ENCODE assay signal across 18 cellular contexts in the genomic region with DNA sequence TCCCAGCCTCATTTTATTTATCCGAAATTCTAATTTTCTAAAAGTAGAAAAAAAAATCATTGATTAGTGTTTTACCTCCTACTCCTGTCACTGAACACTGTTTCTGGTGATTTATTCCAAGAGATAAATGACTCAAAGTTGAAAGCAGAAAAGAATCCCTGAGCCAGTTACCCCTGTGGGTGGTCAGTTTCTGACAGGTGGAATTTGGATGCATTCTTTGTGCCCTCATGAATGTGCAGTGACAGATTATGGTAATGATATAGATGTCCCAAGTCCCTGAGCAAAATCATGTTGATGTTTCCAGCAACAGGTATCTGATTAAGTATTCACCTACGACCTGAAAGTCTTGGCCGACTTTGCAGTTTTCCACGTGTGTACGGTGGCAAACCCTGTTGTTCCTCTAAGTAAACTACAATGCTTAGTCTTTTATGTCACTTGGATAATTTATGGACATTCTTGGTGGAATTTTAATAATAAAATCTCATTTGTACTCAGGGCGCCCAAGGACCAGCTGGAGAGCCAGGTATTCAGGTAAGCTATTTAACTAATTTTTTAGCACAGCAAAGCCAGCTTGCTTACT.
DNase-seq lines count a peak whose midpoint lies in the region; ATAC-seq and TF ChIP-seq lines count a peak whose summit lies in the region.
"Had no signal": no experiment of that assay in that cellular context is flagged by ENCODE, and none has a peak within 500 bp of the region (broad histone marks: within the 10 kb centered on the region; RNA-seq: fewer than 3 reads in every experiment).

No MANE protein-coding gene starts in this region.

- intact Hi-C loops in Right ventricle myocardium inferior (cut with DNase I) (no loop called here), left colon (cut with DNase I, micrococcal nuclease) (no loop called here)

- no peak overlapping the region for H2BK12ac ChIP-seq in mesenchymal stem cell (ENCODE audit: low read length in 2 of 2)

- H3K27me3 ChIP-seq in WERI-Rb-1 (ENCODE audit: insufficient read depth, low read depth, severe bottlenecking): no peaks in the 10 kb centered on the region
- H3K27me3 ChIP-seq in mesenchymal stem cell (ENCODE audit: control insufficient read depth in 1 of 2, insufficient read depth in 1 of 2, low read length in 2 of 2): peaks cover 0 to 10% of the 10 kb centered on the region in 2 experiments
- H3K27me3 ChIP-seq: BE2C, BLaER1 had no signal

- H3K9me3 ChIP-seq in HEK293 (ENCODE audit: control insufficient read depth, insufficient read depth, low read depth, low read length): no peaks in the 10 kb centered on the region
- no peaks in the 10 kb centered on the region for H3K9me3 ChIP-seq in WERI-Rb-1 (ENCODE audit: severe bottlenecking)
- no peaks in the 10 kb centered on the region for H3K9me3 ChIP-seq in mesenchymal stem cell (ENCODE audit: control insufficient read depth, low read length)
- H3K9me3 ChIP-seq: BE2C, BLaER1 had no signal

- H2BK15ac ChIP-seq in mesenchymal stem cell (ENCODE audit: low read depth, poor library complexity, severe bottlenecking): peak overlapping the region; percentile 36

- ATAC-seq in HG03025 (IDR thresholded peaks at IDR 0.05; ENCODE audit: low FRiP score, unreplicated experiment) (no peak), Right ventricle myocardium inferior (no peak), left colon (no peak)

- H3K4ac ChIP-seq in mesenchymal stem cell (ENCODE audit: low read depth in 1 of 2, low read length in 2 of 2): no peak overlapping the region

- H3K23ac ChIP-seq in mesenchymal stem cell (ENCODE audit: low read length in 2 of 2): no peak overlapping the region

- H4K8ac ChIP-seq in mesenchymal stem cell (ENCODE audit: low read length): no peak overlapping the region

- H4K91ac ChIP-seq in mesenchymal stem cell (ENCODE audit: low read length): no peak overlapping the region

- H3K4me1 ChIP-seq in HEK293 (ENCODE audit: control insufficient read depth, insufficient read depth, low read length) (peaks cover 4% of the 10 kb centered on the region; the same call in 1 of the 2 replicates), mesenchymal stem cell (ENCODE audit: control insufficient read depth, insufficient read depth, low read depth, low read length) (no peaks in the 10 kb centered on the region)
- H3K4me1 ChIP-seq: BLaER1 had no signal

- H3K18ac ChIP-seq in mesenchymal stem cell (ENCODE audit: low read depth in 1 of 2, low read length in 2 of 2): no peak overlapping the region

- POLR2A ChIA-PET in HEK293 (lab: Yijun Ruan, JAX): no interaction called here

- no peak overlapping the region for H2BK5ac ChIP-seq in mesenchymal stem cell (ENCODE audit: low read depth, low read length, poor library complexity, severe bottlenecking)

- no peaks in the 10 kb centered on the region for H3K79me1 ChIP-seq in mesenchymal stem cell (replicated peaks; ENCODE audit: low read length, poor library complexity, severe bottlenecking)

- DNase-seq in WERI-Rb-1 (no peak), mesenchymal stem cell (no peak), NCI-H1105 treated with DMSO at 0.1 percent for 48 hours (lab: John Stamatoyannopoulos, UW) (no peak), Right ventricle myocardium inferior (ENCODE audit: missing footprints) (no peak), left colon (no peak)
- DNase-seq: 8988T; ACHN; BE2C; C1 segment of cervical spinal cord; CD4-positive, alpha-beta memory T cell; CD4-positive, CD25-positive, alpha-beta regulatory T cell; CD8-positive, alpha-beta memory T cell; COR-L47; DMS79 treated with DMSO at 0.1 percent for 48 hours; GF-D8 had no signal

- no peak overlapping the region for H2AFZ ChIP-seq in mesenchymal stem cell (ENCODE audit: low read depth, low read length)

- H3K4me3 ChIP-seq in HEK293 (ENCODE audit: low read depth, low read length) (no peak overlapping the region), WERI-Rb-1 (ENCODE audit: low read depth, low read length) (no peak overlapping the region), mesenchymal stem cell (ENCODE audit: insufficient read depth in 1 of 2, low read depth in 1 of 2, low read length in 2 of 2) (no peak overlapping the region)
- H3K4me3 ChIP-seq: BLaER1 had no signal

- H3K36me3 ChIP-seq in HEK293 (ENCODE audit: control insufficient read depth in 2 of 2, insufficient read depth in 1 of 2, low read length in 2 of 2) (no peaks in the 10 kb centered on the region), WERI-Rb-1 (no peaks in the 10 kb centered on the region), mesenchymal stem cell (ENCODE audit: control insufficient read depth in 1 of 2, insufficient read depth in 2 of 2, low read depth in 1 of 2, low read length in 2 of 2) (no peaks in the 10 kb centered on the region)
- H3K36me3 ChIP-seq: BE2C, BLaER1 had no signal

- TF ChIP-seq CTCF in HEK293 (tag by site-specific recombination; IDR thresholded peaks at IDR 0.05) (no peak), WERI-Rb-1 (IDR thresholded peaks at IDR 0.05; ENCODE audit: low read depth, low read length) (no peak)

- H3K9ac ChIP-seq in mesenchymal stem cell (ENCODE audit: low read length): no peak overlapping the region
- H3K9ac ChIP-seq: BLaER1 had no signal

- no peak overlapping the region for H3K14ac ChIP-seq in mesenchymal stem cell (ENCODE audit: low read length in 2 of 2)

- H3K27ac ChIP-seq in HEK293 (ENCODE audit: extremely low read depth, low read depth, low read length) (no peak overlapping the region), WERI-Rb-1 (peak overlapping the region; percentile 55), mesenchymal stem cell (ENCODE audit: low read length, poor library complexity, severe bottlenecking) (no peak overlapping the region)
- H3K27ac ChIP-seq: BLaER1 had no signal

- H3K4me2 ChIP-seq in mesenchymal stem cell (ENCODE audit: low read length, poor library complexity, severe bottlenecking): no peak overlapping the region
- H3K4me2 ChIP-seq: BLaER1 had no signal

- CTCF ChIA-PET in HEK293 (lab: Yijun Ruan, JAX): interaction anchor here (1.6 kb wide), 1 partner anchor 17 kb away, joined by 14 read pairs; no protein-coding TSS in a partner anchor

- WGBS in mesenchymal stem cell: 96% methylated on average over 5 of the region's 6 CpGs

- H2AK5ac ChIP-seq in mesenchymal stem cell (ENCODE audit: low read length, severe bottlenecking): no peak overlapping the region

- H2BK120ac ChIP-seq in mesenchymal stem cell (ENCODE audit: low read depth, low read length): no peak overlapping the region

TF ChIP-seq in HEK293, 187 proteins besides CTCF, POLR2A, EP300 and RAD21:
- TF ChIP-seq ZEB2 (tag by site-specific recombination; IDR thresholded peaks at IDR 0.05): no peak
- no peak for TF ChIP-seq ZNF600 (tag by site-specific recombination; IDR thresholded peaks at IDR 0.05)
- TF ChIP-seq SCRT2 (tag by site-specific recombination; IDR thresholded peaks at IDR 0.05): peak; percentile 56
TF ChIP-seq in HEK293: peak in this region for 1.
